ENCODE assay signal across 9 cellular contexts in the genomic region with DNA sequence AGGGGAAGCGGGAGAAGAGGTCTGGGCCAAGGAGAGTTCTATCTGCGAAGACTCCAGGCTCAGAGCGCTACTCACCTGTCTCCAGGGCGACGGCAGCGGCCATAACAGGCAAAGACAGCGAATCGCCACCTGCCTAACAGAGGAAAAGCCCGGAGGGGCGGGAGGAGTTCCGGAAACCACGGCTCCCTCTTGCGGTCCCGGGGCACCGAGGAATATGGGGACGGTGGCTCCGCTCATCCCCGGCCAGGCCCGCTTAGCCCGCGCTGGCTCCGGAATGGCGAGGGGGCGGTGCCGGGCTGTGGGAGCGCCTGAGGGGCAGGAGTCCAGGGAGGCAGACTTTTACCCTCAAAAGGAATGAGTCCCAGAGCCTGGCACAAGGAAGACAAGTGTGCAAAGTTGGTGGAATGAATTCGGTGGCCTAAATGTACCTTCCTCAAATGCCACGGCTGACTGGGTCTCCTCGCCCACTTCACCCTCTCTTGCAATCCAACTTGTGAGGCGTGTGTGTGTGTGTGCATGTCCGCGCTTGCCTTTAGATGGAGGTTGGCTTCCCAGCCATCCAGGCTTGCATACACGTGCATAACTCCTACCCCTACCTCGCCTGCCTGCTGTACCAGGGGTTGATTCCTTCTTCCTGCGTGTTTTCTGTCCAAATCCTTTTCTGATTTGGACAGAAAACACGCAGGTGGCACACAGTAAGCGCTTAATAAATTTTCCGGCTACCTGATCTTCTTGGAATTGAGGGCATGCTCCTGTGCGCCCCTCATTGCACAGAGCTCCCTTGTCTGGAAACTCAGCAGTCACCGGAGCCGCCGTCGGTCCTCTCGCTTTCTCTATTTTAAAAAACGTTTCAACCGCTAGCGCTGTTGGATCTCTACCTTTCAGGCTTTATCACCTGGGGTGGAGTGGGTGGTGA. TPM values are rescaled to one million over a fixed set of nuclear protein-coding genes. Genes with fewer than 3 reads are reported as not detected.
DNase-seq lines count a peak whose midpoint lies in the region; ATAC-seq, FAIRE-seq and TF ChIP-seq lines count a peak whose summit lies in the region.
"Had no signal": no experiment of that assay in that cellular context is flagged by ENCODE, and none has a peak within 500 bp of the region (broad histone marks: within the 10 kb centered on the region; RNA-seq: fewer than 3 reads in every experiment).

No MANE protein-coding gene starts in this region.

- TF ChIP-seq CTCF in GM12878 (IDR thresholded peaks at IDR 0.05 in 2 of 3, conservative IDR thresholded peaks at IDR 0.05 in 1 of 3; ENCODE audit: control insufficient read depth in 2 of 3, extremely low read depth in 1 of 3, insufficient read depth in 1 of 3, low read depth in 3 of 3, low read length in 3 of 3) (no peak), gastrocnemius medialis (IDR thresholded peaks at IDR 0.05 in 4 of 5, conservative IDR thresholded peaks at IDR 0.05 in 1 of 5) (no peak)

- SMC1A ChIA-PET in GM12878 (lab: Charles Lee; ENCODE audit: uncharacterized antibody, unreplicated experiment) = no interaction called here

- H3K4me3 ChIP-seq in BLaER1 (no peak overlapping the region), GM12878 (no peak overlapping the region), gastrocnemius medialis (no peak overlapping the region)

- no peak for TF ChIP-seq RAD21 in GM12878 (IDR thresholded peaks at IDR 0.05; ENCODE audit: insufficient read depth, low read depth, low read length)

- RAD21 ChIA-PET in GM12878 (lab: Charles Lee; ENCODE audit: unreplicated experiment) = no interaction called here

- peak overlapping the region; percentile 53 for H3K4me2 ChIP-seq in BLaER1
- H3K4me2 ChIP-seq in GM12878 (ENCODE audit: control insufficient read depth, insufficient read depth) = no peak overlapping the region

- ATAC-seq in GM12878 (no peak), SK-N-SH treated with all-trans-retinoic acid at 6 μM for 48 hours (no peak), gastrocnemius medialis (no peak), HG02852 (IDR thresholded peaks at IDR 0.05; ENCODE audit: unreplicated experiment) (no peak)

- no peak for TF ChIP-seq EP300 in GM12878 (IDR thresholded peaks at IDR 0.05; ENCODE audit: borderline replicate concordance in 1 of 2, control insufficient read depth in 1 of 2, low read depth in 2 of 2, low read length in 2 of 2)

- FAIRE-seq in GM12878 (lab: Jason Lieb, UNC) = peak; percentile 13

- no peak overlapping the region for H2AFZ ChIP-seq in GM12878 (ENCODE audit: control insufficient read depth, low read depth, low read length)

- BruUV-seq in GM12878 (replicated peaks; lab: Mats Ljungman, UMichigan) = no TSS peak

- intact Hi-C loops in GM12878 (cut with micrococcal nuclease; ENCODE audit: unreplicated experiment) (no loop called here), gastrocnemius medialis (cut with DNase I; ENCODE audit: low total_unique reads) (loop anchor here (5.0 to 10.0 kb wide), 3 partner anchors 357 to 1170 kb away; a partner anchor contains a TSS)

- TF ChIP-seq POLR2A in GM12878 (IDR thresholded peaks at IDR 0.05; ENCODE audit: low read depth, low read length) (no peak), gastrocnemius medialis (IDR thresholded peaks at IDR 0.05) (no peak)

- in situ Hi-C loops in GM12878 (cut with MboI) = loop anchor here (5.0 kb wide), 1 partner anchor 357 kb away; a partner anchor contains a TSS
- in situ Hi-C loops in gastrocnemius medialis (cut with MboI; ENCODE audit: low sequenced_read_pairs in 4 of 4) = loop anchor here in 3 of 4 donors (25.0 kb wide), 2 partner anchors 182 to 357 kb away; a partner anchor contains a TSS

- CTCF ChIA-PET in GM12878 (lab: Yijun Ruan, JAX) = no interaction called here

- WGBS in GM12878 (ENCODE audit: insufficient coverage, insufficient replicate concordance, low lambda C conversion rate, missing lambda C conversion rate) = 94% methylated on average over 46 of the region's 47 CpGs

- peaks cover 53% of the 10 kb centered on the region for H3K4me1 ChIP-seq in BLaER1
- H3K4me1 ChIP-seq in GM12878 (ENCODE audit: control insufficient read depth, insufficient read depth, low read length) = peaks cover 16% of the 10 kb centered on the region
- H3K4me1 ChIP-seq in gastrocnemius medialis = peaks cover 20 to 27% of the 10 kb centered on the region in 2 donors

- H3K27me3 ChIP-seq in BLaER1 (peaks cover 64% of the 10 kb centered on the region), GM12878 (replicated peaks in 1 of 2; ENCODE audit: control insufficient read depth in 2 of 2, insufficient read depth in 2 of 2, low read length in 1 of 2) (no peaks in the 10 kb centered on the region), gastrocnemius medialis (peaks cover 21 to 30% (median 30%) of the 10 kb centered on the region in 3 donors)

- peaks cover 8% of the 10 kb centered on the region for H3K79me2 ChIP-seq in GM12878 (ENCODE audit: control insufficient read depth, insufficient read depth, low read length)

- no peaks in the 10 kb centered on the region for H3K36me3 ChIP-seq in BLaER1
- H3K36me3 ChIP-seq in GM12878 (ENCODE audit: control insufficient read depth in 2 of 2, insufficient read depth in 2 of 2, low read length in 1 of 2) = no peaks in the 10 kb centered on the region
- peaks cover 0 to 2% of the 10 kb centered on the region in 2 donors for H3K36me3 ChIP-seq in gastrocnemius medialis

- POLR2A ChIA-PET in GM12878 (lab: Charles Lee) = interaction anchor here (0.5 kb wide), 1 partner anchor 17 kb away, joined by 3 read pairs; no protein-coding TSS in a partner anchor

- H3K9me3 ChIP-seq in BLaER1 (no peaks in the 10 kb centered on the region), GM12878 (replicated peaks; ENCODE audit: control insufficient read depth, insufficient read depth, low read length) (no peaks in the 10 kb centered on the region), gastrocnemius medialis (no peaks in the 10 kb centered on the region)

- no peak overlapping the region for H3K27ac ChIP-seq in BLaER1
- no peak overlapping the region for H3K27ac ChIP-seq in GM12878 (ENCODE audit: control insufficient read depth, insufficient read depth)
- no peak overlapping the region for H3K27ac ChIP-seq in gastrocnemius medialis

- DNase-seq in NCI-H1092 (lab: John Stamatoyannopoulos, UW) = peak; percentile 16
- DNase-seq in GM12878 (ENCODE audit: low read depth, low spot score) = no peak
- DNase-seq in left kidney (ENCODE audit: low read depth, low spot score) = peak; percentile 82
- no peak for DNase-seq in mesenteric fat pad (ENCODE audit: low spot score)
- no peak for DNase-seq in gastrocnemius medialis

- peaks cover 24% of the 10 kb centered on the region; the same call in 1 of the 2 replicates for H4K20me1 ChIP-seq in BLaER1
- no peaks in the 10 kb centered on the region for H4K20me1 ChIP-seq in GM12878 (ENCODE audit: control insufficient read depth, insufficient read depth)

- H3K9ac ChIP-seq in BLaER1 = no peak overlapping the region
- no peak overlapping the region for H3K9ac ChIP-seq in GM12878 (ENCODE audit: control insufficient read depth, insufficient read depth, low read length)

RNA-seq across cellular contexts. Expression of a gene that starts 3.5 kb away (rescaled TPM):
- total RNA-seq in GM12878 (2013; cell fraction: nucleolus; rRNA removed) = 1.5 and 2.0 TPM in 2 replicates
- total RNA-seq in GM12878 (2014; rRNA removed) (1.2 and 1.6 TPM in 2 replicates), GM12878 (2014; rRNA removed; fragmentation: Illumina TruSeq; extraction: Trizol) (1.3 and 1.6 TPM in 2 replicates), GM12878 (2021) (2.1 and 3.2 TPM in 2 replicates), mesenteric fat pad (0.58 TPM), gastrocnemius medialis (under 1 TPM in 1 of 4 donors, not detected in 3; 0.27 TPM)
- 1.2 TPM for polyA plus RNA-seq in GM12878 (2011; ENCODE audit: low read depth)
- polyA plus RNA-seq in GM12878 (2011; rRNA removed) (1.5 and 1.6 TPM in 2 replicates), GM12878 (2014; fragmentation: Illumina TruSeq; extraction: Trizol) (2.2 and 2.7 TPM in 2 replicates), GM12878 (2014; fragmentation: Nextera tagmentation; extraction: Ambion mirVana) (1 to 10 TPM in 1 of 2 experiments, under 1 TPM in 1; 0.84 to 1.5 TPM), GM12878 (2014; rRNA removed) (3.9 and 4.2 TPM in 2 replicates), GM12878 (2016; fragmentation: Nextera tagmentation; extraction: Ambion mirVana) (1 to 10 TPM; 4.1 to 4.7 TPM)
- 1.1 and 1.7 TPM in 2 replicates for polyA plus RNA-seq in GM12878 (2011; cell fraction: cytosol; rRNA removed)
- 2.6 and 2.8 TPM in 2 replicates for polyA plus RNA-seq in GM12878 (2011; cell fraction: nucleus; rRNA removed)
- polyA plus RNA-seq in GM12878 (2012) = 3.2 and 3.6 TPM in 2 replicates
- 1.1 TPM in 2 replicates for polyA minus RNA-seq in GM12878 (2011; rRNA and poly(A)+ RNA removed)
- polyA minus RNA-seq in GM12878 (2011; cell fraction: cytosol; rRNA and poly(A)+ RNA removed) = 0.52 TPM in 1 of 2 replicates, not detected in the other
- polyA minus RNA-seq in GM12878 (2011; cell fraction: nucleus; rRNA and poly(A)+ RNA removed) = 3.0 and 3.6 TPM in 2 replicates
- total RNA-seq: skeletal muscle tissue had no signal

RNA-seq across cellular contexts. Expression of a gene that starts 3.7 kb away (rescaled TPM):
- total RNA-seq in GM12878 (2013; cell fraction: nucleolus; rRNA removed) = 30.4 and 35.8 TPM in 2 replicates
- total RNA-seq in GM12878 (2014; rRNA removed) (14.4 and 17.7 TPM in 2 replicates), GM12878 (2014; rRNA removed; fragmentation: Illumina TruSeq; extraction: Trizol) (14.9 and 16.4 TPM in 2 replicates), GM12878 (2021) (16.8 and 17.7 TPM in 2 replicates), mesenteric fat pad (13.0 TPM), gastrocnemius medialis (1 to 10 TPM; 3.8 to 8.6 (median 7.2) TPM)
- 8.9 TPM for polyA plus RNA-seq in GM12878 (2011; ENCODE audit: low read depth)
- polyA plus RNA-seq in GM12878 (2011; rRNA removed) (43.9 and 64.6 TPM in 2 replicates), GM12878 (2014; fragmentation: Illumina TruSeq; extraction: Trizol) (16.7 and 32.6 TPM in 2 replicates), GM12878 (2014; fragmentation: Nextera tagmentation; extraction: Ambion mirVana) (10 to 100 TPM; 46.1 to 51.1 TPM), GM12878 (2014; rRNA removed) (22.2 and 25.3 TPM in 2 replicates), GM12878 (2016; fragmentation: Nextera tagmentation; extraction: Ambion mirVana) (10 to 100 TPM; 70.7 to 71.1 TPM)
- 16.6 and 19.6 TPM in 2 replicates for polyA plus RNA-seq in GM12878 (2011; cell fraction: cytosol; rRNA removed)
- 16.4 and 19.1 TPM in 2 replicates for polyA plus RNA-seq in GM12878 (2011; cell fraction: nucleus; rRNA removed)
- 11.2 and 19.6 TPM in 2 replicates for polyA plus RNA-seq in GM12878 (2012)
- polyA minus RNA-seq in GM12878 (2011; rRNA and poly(A)+ RNA removed) = 10.2 and 11.6 TPM in 2 replicates
- polyA minus RNA-seq in GM12878 (2011; cell fraction: cytosol; rRNA and poly(A)+ RNA removed) = 2.1 and 2.3 TPM in 2 replicates
- polyA minus RNA-seq in GM12878 (2011; cell fraction: nucleus; rRNA and poly(A)+ RNA removed) = 16.3 and 18.8 TPM in 2 replicates

RNA-seq across cellular contexts. Expression of a gene that starts 14.2 kb away (rescaled TPM):
- total RNA-seq in GM12878 (2013; cell fraction: nucleolus; rRNA removed) = 11.6 and 14.2 TPM in 2 replicates
- total RNA-seq in GM12878 (2014; rRNA removed) (123 and 124 TPM in 2 replicates), GM12878 (2014; rRNA removed; fragmentation: Illumina TruSeq; extraction: Trizol) (149 and 175 TPM in 2 replicates), GM12878 (2021) (129 and 142 TPM in 2 replicates), mesenteric fat pad (71.2 TPM), gastrocnemius medialis (100 to 1,000 TPM in 2 of 4 donors, 10 to 100 TPM in 2; 85.5 to 183 (median 106) TPM)
- 17.2 TPM for polyA plus RNA-seq in GM12878 (2011; ENCODE audit: low read depth)
- polyA plus RNA-seq in GM12878 (2011; rRNA removed) (236 and 346 TPM in 2 replicates), GM12878 (2014; fragmentation: Illumina TruSeq; extraction: Trizol) (85.4 and 178 TPM in 2 replicates), GM12878 (2014; fragmentation: Nextera tagmentation; extraction: Ambion mirVana) (100 to 1,000 TPM; 933 to 957 TPM), GM12878 (2014; rRNA removed) (191 and 195 TPM in 2 replicates), GM12878 (2016; fragmentation: Nextera tagmentation; extraction: Ambion mirVana) (100 to 1,000 TPM; 667 to 694 TPM)
- polyA plus RNA-seq in GM12878 (2011; cell fraction: cytosol; rRNA removed) = 254 and 313 TPM in 2 replicates
- polyA plus RNA-seq in GM12878 (2011; cell fraction: nucleus; rRNA removed) = 122 and 152 TPM in 2 replicates
- polyA plus RNA-seq in GM12878 (2012) = 124 and 181 TPM in 2 replicates
- 36.6 and 44.6 TPM in 2 replicates for polyA minus RNA-seq in GM12878 (2011; rRNA and poly(A)+ RNA removed)
- 22.6 and 28.2 TPM in 2 replicates for polyA minus RNA-seq in GM12878 (2011; cell fraction: cytosol; rRNA and poly(A)+ RNA removed)
- 21.6 and 25.7 TPM in 2 replicates for polyA minus RNA-seq in GM12878 (2011; cell fraction: nucleus; rRNA and poly(A)+ RNA removed)

RNA-seq across cellular contexts. Expression of a gene that starts 14.6 kb away (rescaled TPM):
- 53.9 and 56.5 TPM in 2 replicates for total RNA-seq in GM12878 (2013; cell fraction: nucleolus; rRNA removed)
- total RNA-seq in GM12878 (2014; rRNA removed) (10.1 and 13.4 TPM in 2 replicates), GM12878 (2014; rRNA removed; fragmentation: Illumina TruSeq; extraction: Trizol) (12.7 and 15.2 TPM in 2 replicates), GM12878 (2021) (12.0 and 12.9 TPM in 2 replicates), mesenteric fat pad (9.7 TPM), gastrocnemius medialis (1 to 10 TPM; 3.0 to 6.3 (median 3.6) TPM)
- polyA plus RNA-seq in GM12878 (2011; ENCODE audit: low read depth) = 6.7 TPM
- polyA plus RNA-seq in GM12878 (2011; rRNA removed) (7.3 and 8.1 TPM in 2 replicates), GM12878 (2014; fragmentation: Illumina TruSeq; extraction: Trizol) (12.5 and 15.3 TPM in 2 replicates), GM12878 (2014; fragmentation: Nextera tagmentation; extraction: Ambion mirVana) (1 to 10 TPM; 2.2 to 3.3 TPM), GM12878 (2014; rRNA removed) (7.9 and 10.3 TPM in 2 replicates), GM12878 (2016; fragmentation: Nextera tagmentation; extraction: Ambion mirVana) (1 to 10 TPM; 5.9 to 7.5 TPM)
- 4.3 and 5.4 TPM in 2 replicates for polyA plus RNA-seq in GM12878 (2011; cell fraction: cytosol; rRNA removed)
- 19.7 and 22.3 TPM in 2 replicates for polyA plus RNA-seq in GM12878 (2011; cell fraction: nucleus; rRNA removed)
- 5.3 and 9.0 TPM in 2 replicates for polyA plus RNA-seq in GM12878 (2012)
- polyA minus RNA-seq in GM12878 (2011; rRNA and poly(A)+ RNA removed) = 6.0 and 9.0 TPM in 2 replicates
- 3.7 and 4.3 TPM in 2 replicates for polyA minus RNA-seq in GM12878 (2011; cell fraction: cytosol; rRNA and poly(A)+ RNA removed)
- 15.8 and 19.7 TPM in 2 replicates for polyA minus RNA-seq in GM12878 (2011; cell fraction: nucleus; rRNA and poly(A)+ RNA removed)

RNA-seq across cellular contexts. Expression of a gene that starts 58.1 kb away (rescaled TPM):
- total RNA-seq in GM12878 (2013; cell fraction: nucleolus; rRNA removed) = not detected in 2 replicates
- not detected in 2 replicates for total RNA-seq in GM12878 (2014; rRNA removed)
- total RNA-seq in GM12878 (2014; rRNA removed; fragmentation: Illumina TruSeq; extraction: Trizol) = not detected in 2 replicates
- total RNA-seq in GM12878 (2021) = 0.23 TPM in 1 of 2 replicates, not detected in the other
- not detected for polyA plus RNA-seq in GM12878 (2011; ENCODE audit: low read depth)
- polyA plus RNA-seq in GM12878 (2011; rRNA removed) = not detected in 2 replicates
- not detected in 2 replicates for polyA plus RNA-seq in GM12878 (2011; cell fraction: cytosol; rRNA removed)
- 0.10 TPM in 1 of 2 replicates, not detected in the other for polyA plus RNA-seq in GM12878 (2011; cell fraction: nucleus; rRNA removed)
- polyA plus RNA-seq in GM12878 (2012) = 0.06 and 0.07 TPM in 2 replicates
- not detected in 2 replicates for polyA plus RNA-seq in GM12878 (2014; fragmentation: Illumina TruSeq; extraction: Trizol)
- not detected for polyA plus RNA-seq in GM12878 (2014; fragmentation: Nextera tagmentation; extraction: Ambion mirVana)
- not detected in 2 replicates for polyA plus RNA-seq in GM12878 (2014; rRNA removed)
- polyA plus RNA-seq in GM12878 (2016; fragmentation: Nextera tagmentation; extraction: Ambion mirVana) = not detected
- polyA minus RNA-seq in GM12878 (2011; rRNA and poly(A)+ RNA removed) = 0.05 TPM in 1 of 2 replicates, not detected in the other
- polyA minus RNA-seq in GM12878 (2011; cell fraction: cytosol; rRNA and poly(A)+ RNA removed) = not detected in 2 replicates
- not detected in 2 replicates for polyA minus RNA-seq in GM12878 (2011; cell fraction: nucleus; rRNA and poly(A)+ RNA removed)
- total RNA-seq in mesenteric fat pad = 0.48 TPM
- total RNA-seq in gastrocnemius medialis = under 1 TPM in 3 of 4 donors, not detected in 1; 0.10 to 0.64 (median 0.39) TPM
- total RNA-seq: skeletal muscle tissue had no signal

Comparison
In these comparisons a context has a peak if more than half of its experiments do, and no peak if none do; other contexts are left out.
1. DNase-seq: peak in NCI-H1092 (single experiment) and left kidney (single experiment); none in GM12878 (single experiment), mesenteric fat pad (single experiment) and gastrocnemius medialis (0 of 2).